In the genomic region with DNA sequence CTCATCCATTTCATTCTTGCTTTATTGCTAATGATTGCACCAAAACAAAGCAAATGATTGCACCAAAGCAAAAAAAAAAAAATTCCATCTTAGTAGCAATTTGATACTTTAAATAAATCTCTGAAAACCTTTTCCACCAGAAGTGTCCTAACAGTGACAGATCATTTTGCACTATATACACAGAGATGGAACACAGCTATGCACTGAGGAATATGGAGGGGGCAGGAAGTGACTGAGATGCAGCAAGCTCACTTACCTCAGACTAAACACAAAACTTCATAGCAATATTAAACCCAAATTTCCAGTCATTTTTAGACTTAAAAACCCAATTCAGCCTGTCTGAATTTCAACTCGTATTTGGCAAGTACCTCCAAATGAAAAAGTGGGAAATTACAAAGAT, we compare ENCODE assay signal across 14 cellular contexts. TPM values are rescaled to one million over a fixed set of nuclear protein-coding genes. Genes with fewer than 3 reads are reported as not detected.
A peak's percentile ranks its signal among the peaks of the same experiment; 100 is the strongest.
DNase-seq lines count a peak whose midpoint lies in the region; ATAC-seq, FAIRE-seq and TF ChIP-seq lines count a peak whose summit lies in the region.
"Had no signal": no experiment of that assay in that cellular context is flagged by ENCODE, and none has a peak within 500 bp of the region (broad histone marks: within the 10 kb centered on the region; RNA-seq: fewer than 3 reads in every experiment).

No MANE protein-coding gene starts in this region.

- POLR2A ChIA-PET in GM12878 (lab: Charles Lee), result interaction anchor here (0.6 to 1.8 kb wide), 5 partner anchors 11 to 61 kb away, joined by 3 to 5 read pairs (median 3); no protein-coding TSS in a partner anchor
- POLR2A ChIA-PET in naive thymus-derived CD8-positive, alpha-beta T cell (lab: Charles Lee), result interaction anchor here (1.2 to 8.3 kb wide), 3 partner anchors 15 to 46 kb away, joined by 3 to 106 read pairs (median 32); no protein-coding TSS in a partner anchor

- in situ Hi-C loops in GM12878 (cut with MboI), result no loop called here

- H3K4me3 ChIP-seq in GM12878 (0 out of 2 replicates have a peak overlapping the region, but pooled peaks have one; percentile 3), Peyer's patch (no peak overlapping the region)

- ATAC-seq in GM12878 (peak; percentile 51), HG03175 (IDR thresholded peaks at IDR 0.05; ENCODE audit: unreplicated experiment) (no peak), HG03469 (IDR thresholded peaks at IDR 0.05; ENCODE audit: unreplicated experiment) (no peak)
- peak in 1 of 2 donors; percentile 21 for ATAC-seq in naive thymus-derived CD8-positive, alpha-beta T cell

- peaks cover 16% of the 10 kb centered on the region; the same call in 1 of the 2 replicates for H3K4me1 ChIP-seq in GM12878 (ENCODE audit: control insufficient read depth, insufficient read depth, low read length)
- H3K4me1 ChIP-seq in Peyer's patch, result peaks cover 0 to 4% (median 0%) of the 10 kb centered on the region in 4 donors

- H3K27ac ChIP-seq in GM12878 (ENCODE audit: control insufficient read depth, insufficient read depth) (peak overlapping the region; percentile 14), Peyer's patch (peak overlapping the region in 2 of 4 donors; percentile 55 to 65)

- CTCF ChIA-PET in GM12878 (lab: Yijun Ruan, JAX), result interaction anchor here (0.9 to 2.1 kb wide), 3 partner anchors 9 to 48 kb away, joined by 3 to 5 read pairs (median 3); no protein-coding TSS in a partner anchor

- no peaks in the 10 kb centered on the region for H4K20me1 ChIP-seq in GM12878 (ENCODE audit: control insufficient read depth, insufficient read depth)

- 8% methylated on average over 1 of the region's 1 CpG for WGBS in GM12878 (ENCODE audit: insufficient coverage, insufficient replicate concordance, low lambda C conversion rate, missing lambda C conversion rate)

- peak overlapping the region in 9 of 10 donors; percentile 50 to 84 (median 79) for H3K4me3 Mint-ChIP-seq in naive thymus-derived CD8-positive, alpha-beta T cell

- TF ChIP-seq RAD21 in GM12878 (IDR thresholded peaks at IDR 0.05; ENCODE audit: insufficient read depth, low read depth, low read length), result no peak

- peaks cover 83% of the 10 kb centered on the region for H3K79me2 ChIP-seq in GM12878 (ENCODE audit: control insufficient read depth, insufficient read depth, low read length)

- peak overlapping the region; percentile 52 for H3K4me2 ChIP-seq in GM12878 (ENCODE audit: control insufficient read depth, insufficient read depth)

- peak overlapping the region in 2 of 10 donors; percentile 95 to 98 for H3K27ac Mint-ChIP-seq in naive thymus-derived CD8-positive, alpha-beta T cell

- peaks cover 32 to 79% (median 63%) of the 10 kb centered on the region in 4 donors for H3K4me1 Mint-ChIP-seq in naive thymus-derived CD8-positive, alpha-beta T cell

- no peak overlapping the region for H2AFZ ChIP-seq in GM12878 (ENCODE audit: control insufficient read depth, low read depth, low read length)

- intact Hi-C loops in GM12878 (cut with micrococcal nuclease; ENCODE audit: unreplicated experiment), result loop anchor here (2.0 to 5.0 kb wide), 2 partner anchors 17 to 38 kb away; no protein-coding TSS in a partner anchor

- H3K36me3 ChIP-seq in GM12878 (ENCODE audit: control insufficient read depth in 2 of 2, insufficient read depth in 2 of 2, low read length in 1 of 2), result peaks cover 0 to 9% of the 10 kb centered on the region in 2 experiments; a peak in 3 of 4 replicates
- no peaks in the 10 kb centered on the region for H3K36me3 ChIP-seq in Peyer's patch

- peaks cover 0 to 2% (median 0%) of the 10 kb centered on the region in 3 donors for H3K36me3 Mint-ChIP-seq in naive thymus-derived CD8-positive, alpha-beta T cell

- no peak for TF ChIP-seq POLR2A in GM12878 (IDR thresholded peaks at IDR 0.05; ENCODE audit: low read depth, low read length)
- no peak for TF ChIP-seq POLR2A in Peyer's patch (IDR thresholded peaks at IDR 0.05)

- H3K9me3 Mint-ChIP-seq in naive thymus-derived CD8-positive, alpha-beta T cell, result peaks cover 0 to 3% (median 0%) of the 10 kb centered on the region in 9 donors

- no peaks in the 10 kb centered on the region for H3K27me3 ChIP-seq in GM12878 (replicated peaks in 1 of 2; ENCODE audit: control insufficient read depth in 2 of 2, insufficient read depth in 2 of 2, low read length in 1 of 2)
- H3K27me3 ChIP-seq in Peyer's patch, result no peaks in the 10 kb centered on the region

- peak; percentile 57 for DNase-seq in EH (ENCODE audit: low read depth)
- peak; percentile 61 for DNase-seq in M059J (ENCODE audit: low read depth)
- no peak for DNase-seq in GM12878 (ENCODE audit: low read depth, low spot score)
- DNase-seq in naive thymus-derived CD8-positive, alpha-beta T cell, result peak in 3 of 10 donors; percentile 16 to 49 (median 40)
- DNase-seq in Peyer's patch, result no peak
- DNase-seq: activated CD4-positive, CD25-positive, alpha-beta regulatory T cell; anterior cingulate cortex; NCI-H2081 treated with DMSO at 0.1 percent for 48 hours; occipital lobe; stimulated activated CD4-positive, alpha-beta T cell treated with anti-CD3 and anti-CD28 coated beads, Interleukin-4, amount 100 ng/mL, for 1 hour; substantia nigra had no signal

- TF ChIP-seq EP300 in GM12878 (IDR thresholded peaks at IDR 0.05; ENCODE audit: borderline replicate concordance in 1 of 2, control insufficient read depth in 1 of 2, low read depth in 2 of 2, low read length in 2 of 2), result no peak

- TF ChIP-seq CTCF in GM12878 (IDR thresholded peaks at IDR 0.05 in 2 of 3, conservative IDR thresholded peaks at IDR 0.05 in 1 of 3; ENCODE audit: control insufficient read depth in 2 of 3, extremely low read depth in 1 of 3, insufficient read depth in 1 of 3, low read depth in 3 of 3, low read length in 3 of 3), result no peak
- no peak for TF ChIP-seq CTCF in Peyer's patch (IDR thresholded peaks at IDR 0.05)

- no peaks in the 10 kb centered on the region for H3K27me3 Mint-ChIP-seq in naive thymus-derived CD8-positive, alpha-beta T cell

- H3K9ac ChIP-seq in GM12878 (ENCODE audit: control insufficient read depth, insufficient read depth, low read length), result no peak overlapping the region

- RAD21 ChIA-PET in GM12878 (lab: Charles Lee; ENCODE audit: unreplicated experiment), result interaction anchor here (0.9 to 7.2 kb wide), 7 partner anchors 14 to 123 kb away, joined by 3 to 86 read pairs (median 14); no protein-coding TSS in a partner anchor

- SMC1A ChIA-PET in GM12878 (lab: Charles Lee; ENCODE audit: uncharacterized antibody, unreplicated experiment), result interaction anchor here (1.2 to 9.4 kb wide), 13 partner anchors 10 to 208 kb away, joined by 3 to 86 read pairs (median 7); no protein-coding TSS in a partner anchor

- H3K9me3 ChIP-seq in GM12878 (replicated peaks; ENCODE audit: control insufficient read depth, insufficient read depth, low read length) (no peaks in the 10 kb centered on the region), Peyer's patch (no peaks in the 10 kb centered on the region)

- no peak for FAIRE-seq in GM12878 (lab: Jason Lieb, UNC)
- FAIRE-seq: RCC 7860 had no signal

- no TSS peak for BruUV-seq in GM12878 (replicated peaks; lab: Mats Ljungman, UMichigan)

TF ChIP-seq in GM12878, 131 proteins besides CTCF, POLR2A, EP300 and RAD21 (continues in another document):
- TF ChIP-seq HDAC6 (IDR thresholded peaks at IDR 0.05; ENCODE audit: unreplicated experiment) (no peak), JUND (IDR thresholded peaks at IDR 0.05; ENCODE audit: low read depth, low read length) (no peak), SUZ12 (IDR thresholded peaks at IDR 0.05; ENCODE audit: unreplicated experiment) (no peak), NR2C2 (IDR thresholded peaks at IDR 0.05; ENCODE audit: borderline replicate concordance, control insufficient read depth, insufficient read length, low read depth) (no peak), FOXM1 (IDR thresholded peaks at IDR 0.05; ENCODE audit: low read depth, low read length) (no peak)
- TF ChIP-seq, protein P1, sequence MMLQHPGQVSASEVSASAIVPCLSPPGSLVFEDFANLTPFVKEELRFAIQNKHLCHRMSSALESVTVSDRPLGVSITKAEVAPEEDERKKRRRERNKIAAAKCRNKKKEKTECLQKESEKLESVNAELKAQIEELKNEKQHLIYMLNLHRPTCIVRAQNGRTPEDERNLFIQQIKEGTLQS (IDR thresholded peaks at IDR 0.05; ENCODE audit: borderline replicate concordance, extremely low read depth, low read depth, low read length), result no peak
- TF ChIP-seq, protein P2, sequence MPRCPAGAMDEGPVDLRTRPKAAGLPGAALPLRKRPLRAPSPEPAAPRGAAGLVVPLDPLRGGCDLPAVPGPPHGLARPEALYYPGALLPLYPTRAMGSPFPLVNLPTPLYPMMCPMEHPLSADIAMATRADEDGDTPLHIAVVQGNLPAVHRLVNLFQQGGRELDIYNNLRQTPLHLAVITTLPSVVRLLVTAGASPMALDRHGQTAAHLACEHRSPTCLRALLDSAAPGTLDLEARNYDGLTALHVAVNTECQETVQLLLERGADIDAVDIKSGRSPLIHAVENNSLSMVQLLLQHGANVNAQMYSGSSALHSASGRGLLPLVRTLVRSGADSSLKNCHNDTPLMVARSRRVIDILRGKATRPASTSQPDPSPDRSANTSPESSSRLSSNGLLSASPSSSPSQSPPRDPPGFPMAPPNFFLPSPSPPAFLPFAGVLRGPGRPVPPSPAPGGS (IDR thresholded peaks at IDR 0.05; ENCODE audit: borderline replicate concordance, insufficient read depth, low read depth, low read length, poor library complexity, severe bottlenecking), result no peak

RNA-seq across cellular contexts. Expression of a gene that starts 41.2 kb away (rescaled TPM):
- 7.6 and 14.6 TPM in 2 replicates for total RNA-seq in M059J (2014; rRNA removed; shearing (Covaris generic))
- total RNA-seq in GM12878 (2013; cell fraction: nucleolus; rRNA removed), result 139 and 140 TPM in 2 replicates
- total RNA-seq in GM12878 (2014; rRNA removed), result 11.6 and 14.7 TPM in 2 replicates
- total RNA-seq in GM12878 (2014; rRNA removed; fragmentation: Illumina TruSeq; extraction: Trizol), result 15.5 and 15.9 TPM in 2 replicates
- 15.7 and 18.2 TPM in 2 replicates for total RNA-seq in GM12878 (2021)
- polyA plus RNA-seq in GM12878 (2011; ENCODE audit: low read depth), result 5.6 TPM
- polyA plus RNA-seq in GM12878 (2011; rRNA removed), result 13.2 and 14.4 TPM in 2 replicates
- 13.0 and 14.7 TPM in 2 replicates for polyA plus RNA-seq in GM12878 (2011; cell fraction: cytosol; rRNA removed)
- 24.2 and 25.1 TPM in 2 replicates for polyA plus RNA-seq in GM12878 (2011; cell fraction: nucleus; rRNA removed)
- 6.4 and 10.4 TPM in 2 replicates for polyA plus RNA-seq in GM12878 (2012)
- 13.6 and 16.5 TPM in 2 replicates for polyA plus RNA-seq in GM12878 (2014; fragmentation: Illumina TruSeq; extraction: Trizol)
- polyA plus RNA-seq in GM12878 (2014; fragmentation: Nextera tagmentation; extraction: Ambion mirVana), result 1 to 10 TPM; 1.2 to 1.6 TPM
- polyA plus RNA-seq in GM12878 (2014; rRNA removed), result 8.8 TPM in 2 replicates
- polyA plus RNA-seq in GM12878 (2016; fragmentation: Nextera tagmentation; extraction: Ambion mirVana), result 1 to 10 TPM; 4.4 to 5.0 TPM
- 47.2 and 50.2 TPM in 2 replicates for polyA minus RNA-seq in GM12878 (2011; rRNA and poly(A)+ RNA removed)
- 13.0 and 14.1 TPM in 2 replicates for polyA minus RNA-seq in GM12878 (2011; cell fraction: cytosol; rRNA and poly(A)+ RNA removed)
- polyA minus RNA-seq in GM12878 (2011; cell fraction: nucleus; rRNA and poly(A)+ RNA removed), result 22.6 and 29.6 TPM in 2 replicates
- total RNA-seq in naive thymus-derived CD8-positive, alpha-beta T cell, result 10 to 100 TPM; 84.8 to 99.2 TPM
- polyA plus RNA-seq in naive thymus-derived CD8-positive, alpha-beta T cell, result 10 to 100 TPM in 2 of 3 donors, 1 to 10 TPM in 1; 6.5 to 17.1 (median 12.5) TPM
- total RNA-seq in Peyer's patch, result 10 to 100 TPM; 14.4 to 35.5 (median 19.5) TPM

Comparison
In these comparisons a context has a peak if more than half of its experiments do, and no peak if none do; other contexts are left out.
1. DNase-seq: peak in EH (single experiment) and M059J (single experiment); none in GM12878 (single experiment) and Peyer's patch (0 of 3).